Comparison of ENCODE assay signal across 17 cellular contexts in the genomic region with DNA sequence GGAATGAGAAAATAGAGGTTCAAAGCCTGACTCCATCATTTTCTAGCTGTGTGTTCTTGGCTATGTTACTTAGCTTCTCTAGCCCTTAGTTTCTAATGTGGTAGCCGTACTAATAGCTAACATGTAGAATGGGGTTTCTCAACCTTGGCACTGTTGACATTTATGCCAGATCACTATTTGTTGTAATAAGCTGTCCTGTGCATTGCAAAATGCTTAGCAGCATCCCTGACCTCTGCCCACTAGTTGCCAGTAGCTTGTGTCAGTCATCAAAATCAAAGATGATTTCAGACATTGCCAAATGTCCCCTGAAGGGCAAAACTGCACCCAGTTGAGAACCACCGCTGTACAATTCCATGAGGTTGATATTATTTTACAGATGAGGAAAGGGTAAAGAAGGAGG. TPM values are rescaled to one million over a fixed set of nuclear protein-coding genes. Genes with fewer than 3 reads are reported as not detected.
A peak's percentile ranks its signal among the peaks of the same experiment; 100 is the strongest.
DNase-seq lines count a peak whose midpoint lies in the region; ATAC-seq, FAIRE-seq and TF ChIP-seq lines count a peak whose summit lies in the region.
"Had no signal": no experiment of that assay in that cellular context is flagged by ENCODE, and none has a peak within 500 bp of the region (broad histone marks: within the 10 kb centered on the region; RNA-seq: fewer than 3 reads in every experiment).

No MANE protein-coding gene starts in this region.

- intact Hi-C loops in HepG2 (cut with micrococcal nuclease; ENCODE audit: unreplicated experiment) (no loop called here), sigmoid colon (cut with DNase I) (no loop called here)

- ATAC-seq in HepG2 = no peak
- ATAC-seq: HCT116 had no signal

- TF ChIP-seq POLR2A in HepG2 (IDR thresholded peaks at IDR 0.05; ENCODE audit: insufficient read depth in 1 of 2, low read depth in 2 of 2, low read length in 2 of 2) = no peak
- TF ChIP-seq POLR2A in sigmoid colon (IDR thresholded peaks at IDR 0.05) = no peak

- WGBS in HepG2 (ENCODE audit: low lambda C conversion rate) = 0% methylated on average over 2 of the region's 2 CpGs
- WGBS in sigmoid colon, 2 donors = 87 to 93% methylated on average over 2 of the region's 2 CpGs

- H3K79me2 ChIP-seq in HepG2 (ENCODE audit: insufficient read depth, low read length) = no peaks in the 10 kb centered on the region

- H3K9me3 ChIP-seq in HepG2 (ENCODE audit: low read length) (no peaks in the 10 kb centered on the region), neutrophil (no peaks in the 10 kb centered on the region), sigmoid colon (no peaks in the 10 kb centered on the region)
- H3K9me3 ChIP-seq: Caco-2 had no signal

- TF ChIP-seq RAD21 in HepG2 (CRISPR knock-in tag; IDR thresholded peaks at IDR 0.05) = no peak

- TF ChIP-seq CTCF in HepG2 (CRISPR knock-in tag; IDR thresholded peaks at IDR 0.05) (no peak), neutrophil (IDR thresholded peaks at IDR 0.05) (no peak), sigmoid colon (IDR thresholded peaks at IDR 0.05) (no peak)

- no TSS peak for BruUV-seq in HepG2 (replicated peaks; lab: Mats Ljungman, UMichigan)

- H3K27ac ChIP-seq in HepG2 (ENCODE audit: extremely low read length, insufficient read depth, low read length) (no peak overlapping the region), neutrophil (peak overlapping the region; percentile 26), sigmoid colon (no peak overlapping the region)
- H3K27ac ChIP-seq: GM23248 had no signal

- H3K4me2 ChIP-seq in HepG2 (ENCODE audit: low read depth, low read length) = no peak overlapping the region

- no peaks in the 10 kb centered on the region for H4K20me1 ChIP-seq in HepG2 (ENCODE audit: insufficient read depth, low read length)

- DNase-seq in NOMO-1 treated with DMSO at 0.1 percent for 48 hours (lab: John Stamatoyannopoulos, UW; ENCODE audit: unreplicated experiment) (peak; percentile 41), amniotic epithelial cell (ENCODE audit: low read depth) (peak; percentile 14), HepG2 (ENCODE audit: low spot score) (no peak), sigmoid colon (no peak), NCI-H1417 treated with DMSO at 0.1 percent for 48 hours (lab: John Stamatoyannopoulos, UW) (no peak)
- DNase-seq in activated effector memory CD4-positive, alpha-beta T cell treated with anti-CD3 and anti-CD28 coated beads, Interleukin-2, amount 50 U/mL, for 16 hours = no peak
- DNase-seq: C1 segment of cervical spinal cord; Caco-2; CD4-positive, alpha-beta memory T cell; DMS153; DND-41; GM23248; H9 had no signal

- H3K4me3 ChIP-seq in HepG2 (replicated peaks in 1 of 3; ENCODE audit: insufficient read depth in 1 of 3, low read depth in 2 of 3, low read length in 3 of 3) = no peak overlapping the region
- no peak overlapping the region for H3K4me3 ChIP-seq in neutrophil (ENCODE audit: low read depth in 1 of 2, low read length in 1 of 2)
- no peak overlapping the region for H3K4me3 ChIP-seq in sigmoid colon
- H3K4me3 ChIP-seq: GM23248 had no signal

- H3K4me1 ChIP-seq in HepG2 (ENCODE audit: insufficient read depth, low read length) (no peaks in the 10 kb centered on the region), neutrophil (ENCODE audit: control insufficient read depth in 1 of 2, insufficient read depth in 1 of 2, low read depth in 1 of 2, low read length in 1 of 2) (peaks cover 28 to 32% of the 10 kb centered on the region in 2 experiments), sigmoid colon (no peaks in the 10 kb centered on the region)
- H3K4me1 ChIP-seq: Caco-2 had no signal

- in situ Hi-C loops in HepG2 (cut with HindIII; ENCODE audit: extremely low pct_ligation_motif_present, low pct_unique_long_range_greater_than_20kb) = no loop called here

- H3K36me3 ChIP-seq in HepG2 (replicated peaks in 1 of 2; ENCODE audit: control insufficient read depth in 1 of 2, insufficient read depth in 2 of 2, low read length in 2 of 2) = no peaks in the 10 kb centered on the region
- no peaks in the 10 kb centered on the region for H3K36me3 ChIP-seq in neutrophil
- H3K36me3 ChIP-seq in sigmoid colon = no peaks in the 10 kb centered on the region

- H3K9ac ChIP-seq in HepG2 (ENCODE audit: insufficient read depth, low read depth, low read length) = no peak overlapping the region
- H3K9ac ChIP-seq: GM23248 had no signal

- POLR2A ChIA-PET in HepG2 (lab: Yijun Ruan, JAX) = no interaction called here

- TF ChIP-seq EP300 in HepG2 (IDR thresholded peaks at IDR 0.05; ENCODE audit: low read depth in 2 of 2, low read length in 2 of 2) = no peak
- TF ChIP-seq EP300 in HepG2 (CRISPR knock-in tag; IDR thresholded peaks at IDR 0.05; ENCODE audit: borderline replicate concordance) = no peak
- no peak for TF ChIP-seq EP300 in sigmoid colon (IDR thresholded peaks at IDR 0.05)

- CTCF ChIA-PET in HepG2 (lab: Yijun Ruan, JAX; ENCODE audit: low intra/inter-chr PET ratio, low total read pairs) = no interaction called here

- no peak for FAIRE-seq in HepG2 (lab: Jason Lieb, UNC)
- FAIRE-seq: G401.6, GM12892 had no signal

- H3K27me3 ChIP-seq in HepG2 (ENCODE audit: control insufficient read depth in 1 of 2, insufficient read depth in 2 of 2, low read length in 2 of 2) (no peaks in the 10 kb centered on the region; a peak in 1 of 5 replicates), neutrophil (peaks cover 14% of the 10 kb centered on the region), sigmoid colon (no peaks in the 10 kb centered on the region)

- H2AFZ ChIP-seq in HepG2 (ENCODE audit: low read length) = no peak overlapping the region
- H2AFZ ChIP-seq: GM23248 had no signal

TF ChIP-seq in HepG2, 621 proteins besides CTCF, POLR2A, EP300 and RAD21:
- TF ChIP-seq ZNF281 (CRISPR knock-in tag; IDR thresholded peaks at IDR 0.05; ENCODE audit: borderline replicate concordance) (no peak), PAWR (CRISPR knock-in tag; IDR thresholded peaks at IDR 0.05; ENCODE audit: borderline replicate concordance) (no peak), CEBPB (IDR thresholded peaks at IDR 0.05; ENCODE audit: borderline replicate concordance, low read depth, low read length) (0 out of 2 replicates have a peak, but pooled peaks have one; percentile 17), DBP (CRISPR knock-in tag; IDR thresholded peaks at IDR 0.05; ENCODE audit: not compliant biosample characterization) (no peak), ZFP41 (CRISPR knock-in tag; IDR thresholded peaks at IDR 0.05; ENCODE audit: borderline replicate concordance) (no peak), RARG (CRISPR knock-in tag; IDR thresholded peaks at IDR 0.05; ENCODE audit: low read depth) (no peak), ZNF282 (IDR thresholded peaks at IDR 0.05; ENCODE audit: partially characterized antibody) (no peak)

RNA-seq across cellular contexts. Expression of gene ADAMTS3, which starts 18.3 kb away (rescaled TPM):
- not detected in 2 replicates for total RNA-seq in HepG2 (2016; rRNA removed; fragmentation: Illumina TruSeq; extraction: Trizol)
- not detected in 2 replicates for total RNA-seq in HepG2 (2016; cell fraction: cytosol; rRNA removed; fragmentation: Illumina TruSeq; extraction: Trizol; ENCODE audit: low read depth)
- total RNA-seq in HepG2 (2016; cell fraction: insoluble cytoplasmic fraction; rRNA removed; fragmentation: Illumina TruSeq; extraction: Trizol) = not detected in 2 replicates
- total RNA-seq in HepG2 (2016; cell fraction: membrane; rRNA removed; fragmentation: Illumina TruSeq; extraction: Trizol) = not detected in 2 replicates
- not detected in 2 replicates for total RNA-seq in HepG2 (2016; cell fraction: nucleus; rRNA removed; fragmentation: Illumina TruSeq; extraction: Trizol)
- polyA plus RNA-seq in HepG2 (2011; rRNA removed) = not detected in 2 replicates
- polyA plus RNA-seq in HepG2 (2011; cell fraction: cytosol; rRNA removed) = not detected in 2 replicates
- not detected in 2 replicates for polyA plus RNA-seq in HepG2 (2011; cell fraction: nucleus; rRNA removed)
- polyA plus RNA-seq in HepG2 (2012) = not detected in 2 replicates
- polyA plus RNA-seq in HepG2 (2016; cell fraction: cytosol; fragmentation: Illumina TruSeq; extraction: Trizol; ENCODE audit: low read depth) = not detected in 2 replicates
- polyA plus RNA-seq in HepG2 (2016; cell fraction: insoluble cytoplasmic fraction; fragmentation: Illumina TruSeq; extraction: Trizol; ENCODE audit: low read depth) = not detected in 2 replicates
- not detected in 2 replicates for polyA plus RNA-seq in HepG2 (2016; cell fraction: membrane; fragmentation: Illumina TruSeq; extraction: Trizol; ENCODE audit: low read depth)
- polyA plus RNA-seq in HepG2 (2016; cell fraction: nucleus; fragmentation: Illumina TruSeq; extraction: Trizol; ENCODE audit: insufficient read depth, low read depth) = not detected in 2 replicates
- 0.04 TPM in 1 of 2 replicates, not detected in the other for polyA minus RNA-seq in HepG2 (2011; rRNA and poly(A)+ RNA removed; ENCODE audit: low replicate concordance)
- polyA minus RNA-seq in HepG2 (2011; cell fraction: cytosol; rRNA and poly(A)+ RNA removed) = not detected in 2 replicates
- not detected in 2 replicates for polyA minus RNA-seq in HepG2 (2011; cell fraction: nucleus; rRNA and poly(A)+ RNA removed)
- total RNA-seq in sigmoid colon = 1 to 10 TPM in 3 of 4 donors, under 1 TPM in 1; 0.81 to 1.9 (median 1.2) TPM
- under 1 TPM in 1 of 3 donors, not detected in 2; 0.17 TPM for polyA plus RNA-seq in sigmoid colon
- total RNA-seq: Caco-2; CD4-positive, alpha-beta memory T cell had no signal
- polyA plus RNA-seq: CD4-positive, alpha-beta memory T cell had no signal

Comparison
In these comparisons a context has a peak if more than half of its experiments do, and no peak if none do; other contexts are left out.
1. DNase-seq: peak in NOMO-1 treated with DMSO at 0.1 percent for 48 hours (single experiment) and amniotic epithelial cell (single experiment); none in HepG2 (single experiment), sigmoid colon (single experiment), activated effector memory CD4-positive, alpha-beta T cell treated with anti-CD3 and anti-CD28 coated beads, Interleukin-2, amount 50 U/mL, for 16 hours (single experiment) and NCI-H1417 treated with DMSO at 0.1 percent for 48 hours (single experiment).